In the genomic region with DNA sequence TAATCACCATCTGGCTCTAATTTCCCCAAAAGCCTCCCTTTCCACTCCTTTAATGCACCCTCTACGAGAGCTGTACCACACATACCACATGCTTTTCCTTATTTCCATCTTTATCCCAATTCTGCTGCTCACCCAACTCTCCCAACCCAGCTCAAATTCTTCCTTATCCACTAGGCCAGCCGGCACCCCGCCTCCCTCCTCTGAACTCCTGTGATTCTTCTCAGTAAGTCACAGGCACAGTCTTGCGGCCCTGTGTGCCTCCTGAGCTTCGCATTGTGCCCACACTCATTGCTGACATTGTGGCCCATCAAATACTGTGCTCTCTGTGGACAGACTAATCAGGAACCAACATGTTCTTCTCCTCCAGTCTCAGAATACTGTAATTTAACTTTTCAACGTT, we compare ENCODE assay signal across 25 cellular contexts. TPM values are rescaled to one million over a fixed set of nuclear protein-coding genes. Genes with fewer than 3 reads are reported as not detected.
A peak's percentile ranks its signal among the peaks of the same experiment; 100 is the strongest.
DNase-seq lines count a peak whose midpoint lies in the region; ATAC-seq and TF ChIP-seq lines count a peak whose summit lies in the region.
"Had no signal": no experiment of that assay in that cellular context is flagged by ENCODE, and none has a peak within 500 bp of the region (broad histone marks: within the 10 kb centered on the region; RNA-seq: fewer than 3 reads in every experiment).

No MANE protein-coding gene starts in this region.

- no peaks in the 10 kb centered on the region for H3K27me3 Mint-ChIP-seq in activated T-cell treated with anti-CD3 and anti-CD28 coated beads, Interleukin-2, amount 50 U/mL, for 24 hours
- H3K27me3 Mint-ChIP-seq in activated B cell treated with CpG ODN at 0.5 μM for 24 hours (no peaks in the 10 kb centered on the region), glutamatergic neuron (ENCODE audit: unreplicated experiment) (peaks cover 15% of the 10 kb centered on the region)
- H3K27me3 Mint-ChIP-seq: progenitor cell of endocrine pancreas had no signal

- TF ChIP-seq CTCF in activated B cell treated with CpG ODN at 0.5 μM for 24 hours (IDR thresholded peaks at IDR 0.05) (no peak), glutamatergic neuron (IDR thresholded peaks at IDR 0.05; ENCODE audit: partially characterized antibody, unreplicated experiment) (no peak)

- CTCF ChIA-PET in activated B cell treated with CpG ODN at 0.5 μM for 24 hours (lab: Charles Lee) = no interaction called here

- H3K4me3 Mint-ChIP-seq in activated T-cell treated with anti-CD3 and anti-CD28 coated beads, Interleukin-2, amount 50 U/mL, for 24 hours = no peak overlapping the region
- H3K4me3 Mint-ChIP-seq in activated B cell treated with CpG ODN at 0.5 μM for 24 hours = no peak overlapping the region
- peak overlapping the region; percentile 8 for H3K4me3 Mint-ChIP-seq in glutamatergic neuron (ENCODE audit: unreplicated experiment)
- no peak overlapping the region for H3K4me3 Mint-ChIP-seq in stimulated activated effector memory CD8-positive, alpha-beta T cell treated with anti-CD3 and anti-CD28 coated beads, Interleukin-12 subunit alpha, Interleukin-12 subunit beta, amount 100 ng/mL, for 72 hours
- H3K4me3 Mint-ChIP-seq: activated naive CD4-positive, alpha-beta T cell treated with anti-CD3 and anti-CD28 coated beads for 36 hours had no signal

- in situ Hi-C loops in ACHN (cut with HindIII; ENCODE audit: low pct_ligation_motif_present, low pct_unique_long_range_greater_than_20kb, low sequenced_read_pairs) = no loop called here

- DNase-seq in activated T-cell treated with anti-CD3 and anti-CD28 coated beads, Interleukin-2, amount 50 U/mL, for 24 hours = no peak
- DNase-seq in activated T-cell treated with anti-CD3 and anti-CD28 coated beads, Interleukin-2, amount 50 U/mL, for 1 hour = no peak
- DNase-seq in activated B cell treated with CpG ODN at 0.5 μM for 24 hours = no peak
- no peak for DNase-seq in glutamatergic neuron
- no peak for DNase-seq in stimulated activated effector memory CD8-positive, alpha-beta T cell treated with anti-CD3 and anti-CD28 coated beads, Interleukin-12 subunit alpha, Interleukin-12 subunit beta, amount 100 ng/mL, for 72 hours (ENCODE audit: low spot score in 2 of 2)
- no peak for DNase-seq in MG63
- DNase-seq in ACHN = no peak
- DNase-seq: activated CD4-positive, alpha-beta T cell treated with anti-CD3 and anti-CD28 coated beads for 48 hours; activated naive CD4-positive, alpha-beta T cell treated with anti-CD3 and anti-CD28 coated beads for 36 hours; C1 segment of cervical spinal cord; Caco-2; DMS53; effector CD4-positive, alpha-beta T cell; mesenchymal stem cell; NCI-H1092; NCI-H1694 treated with DMSO at 0.1 percent for 48 hours; NCI-H446 treated with DMSO at 0.1 percent for 48 hours; NCI-H82; right lobe of liver; SIG-M5; stimulated activated CD8-positive, alpha-beta memory T cell treated with anti-CD3 and anti-CD28 coated beads, Interleukin-4, amount 100 ng/mL, for 48 hours had no signal

- peaks cover 87% of the 10 kb centered on the region for H3K36me3 Mint-ChIP-seq in activated T-cell treated with anti-CD3 and anti-CD28 coated beads, Interleukin-2, amount 50 U/mL, for 24 hours (ENCODE audit: low read depth)
- H3K36me3 Mint-ChIP-seq in activated B cell treated with CpG ODN at 0.5 μM for 24 hours (ENCODE audit: low read depth) = peaks cover 81% of the 10 kb centered on the region
- peaks cover 27% of the 10 kb centered on the region for H3K36me3 Mint-ChIP-seq in glutamatergic neuron (ENCODE audit: unreplicated experiment)
- H3K36me3 Mint-ChIP-seq in stimulated activated effector memory CD8-positive, alpha-beta T cell treated with anti-CD3 and anti-CD28 coated beads, Interleukin-12 subunit alpha, Interleukin-12 subunit beta, amount 100 ng/mL, for 72 hours = peaks cover 95% of the 10 kb centered on the region

- H3K9me3 ChIP-seq in MG63 = peaks cover 2% of the 10 kb centered on the region; the same call in 1 of the 2 replicates
- H3K9me3 ChIP-seq: Caco-2, right lobe of liver, tibial nerve had no signal

- no peak for ATAC-seq in activated B cell treated with CpG ODN at 0.5 μM for 24 hours (ENCODE audit: low read depth)
- ATAC-seq in stimulated activated effector memory CD8-positive, alpha-beta T cell treated with anti-CD3 and anti-CD28 coated beads, Interleukin-12 subunit alpha, Interleukin-12 subunit beta, amount 100 ng/mL, for 72 hours = no peak
- no peak for ATAC-seq in GM19351 (IDR thresholded peaks at IDR 0.05; ENCODE audit: unreplicated experiment)
- ATAC-seq: HCT116, right lobe of liver had no signal

- peak overlapping the region; percentile 5 for H3K27ac Mint-ChIP-seq in activated T-cell treated with anti-CD3 and anti-CD28 coated beads, Interleukin-2, amount 50 U/mL, for 24 hours
- H3K27ac Mint-ChIP-seq in activated B cell treated with CpG ODN at 0.5 μM for 24 hours = peak overlapping the region; percentile 64
- peak overlapping the region; percentile 24 for H3K27ac Mint-ChIP-seq in glutamatergic neuron (ENCODE audit: unreplicated experiment)
- peak overlapping the region; percentile 43 for H3K27ac Mint-ChIP-seq in stimulated activated effector memory CD8-positive, alpha-beta T cell treated with anti-CD3 and anti-CD28 coated beads, Interleukin-12 subunit alpha, Interleukin-12 subunit beta, amount 100 ng/mL, for 72 hours
- H3K27ac Mint-ChIP-seq: activated naive CD4-positive, alpha-beta T cell treated with anti-CD3 and anti-CD28 coated beads for 36 hours had no signal

- H3K36me3 ChIP-seq in MG63 = peaks cover 67% of the 10 kb centered on the region

- H3K27me3 ChIP-seq in MG63 = no peaks in the 10 kb centered on the region
- H3K27me3 ChIP-seq: right lobe of liver, tibial nerve had no signal

- H3K4me3 ChIP-seq in MG63 = no peak overlapping the region
- H3K4me3 ChIP-seq: right lobe of liver, tibial nerve had no signal

- peaks cover 5% of the 10 kb centered on the region for H3K4me1 Mint-ChIP-seq in activated T-cell treated with anti-CD3 and anti-CD28 coated beads, Interleukin-2, amount 50 U/mL, for 24 hours (ENCODE audit: low read depth)
- peaks cover 2% of the 10 kb centered on the region for H3K4me1 Mint-ChIP-seq in activated B cell treated with CpG ODN at 0.5 μM for 24 hours
- peaks cover 41% of the 10 kb centered on the region for H3K4me1 Mint-ChIP-seq in glutamatergic neuron (ENCODE audit: low read depth, unreplicated experiment)
- H3K4me1 Mint-ChIP-seq in stimulated activated effector memory CD8-positive, alpha-beta T cell treated with anti-CD3 and anti-CD28 coated beads, Interleukin-12 subunit alpha, Interleukin-12 subunit beta, amount 100 ng/mL, for 72 hours = peaks cover 8% of the 10 kb centered on the region

- POLR2A ChIA-PET in activated B cell treated with CpG ODN at 0.5 μM for 24 hours (lab: Charles Lee) = interaction anchor here (0.6 kb wide), 1 partner anchor 920 kb away, joined by 5 read pairs; no protein-coding TSS in a partner anchor

- intact Hi-C loops in activated B cell treated with CpG ODN at 0.5 μM for 24 hours (cut with micrococcal nuclease) = no loop called here

- no peaks in the 10 kb centered on the region for H3K9me3 Mint-ChIP-seq in activated T-cell treated with anti-CD3 and anti-CD28 coated beads, Interleukin-2, amount 50 U/mL, for 24 hours
- H3K9me3 Mint-ChIP-seq in activated B cell treated with CpG ODN at 0.5 μM for 24 hours = no peaks in the 10 kb centered on the region
- H3K9me3 Mint-ChIP-seq in glutamatergic neuron (ENCODE audit: unreplicated experiment) = peaks cover 20% of the 10 kb centered on the region
- no peaks in the 10 kb centered on the region for H3K9me3 Mint-ChIP-seq in stimulated activated effector memory CD8-positive, alpha-beta T cell treated with anti-CD3 and anti-CD28 coated beads, Interleukin-12 subunit alpha, Interleukin-12 subunit beta, amount 100 ng/mL, for 72 hours
- H3K9me3 Mint-ChIP-seq: activated naive CD4-positive, alpha-beta T cell treated with anti-CD3 and anti-CD28 coated beads for 36 hours had no signal

RNA-seq across cellular contexts. Expression of gene APPL2, which starts 45.4 kb away (rescaled TPM):
- total RNA-seq in activated B cell treated with CpG ODN at 0.5 μM for 24 hours (22.0 and 30.7 TPM in 2 replicates), glutamatergic neuron (ENCODE audit: unreplicated experiment) (35.6 TPM)
- total RNA-seq in MG63 (2014; rRNA removed; shearing (Covaris generic); ENCODE audit: low replicate concordance) = 20.4 and 30.1 TPM in 2 replicates

Comparison
In these comparisons a context has a peak if more than half of its experiments do, and no peak if none do; other contexts are left out.
1. H3K27ac Mint-ChIP-seq: peak in every context shown above with its lines; median percentile 64 in activated B cell treated with CpG ODN at 0.5 μM for 24 hours; 43 in stimulated activated effector memory CD8-positive, alpha-beta T cell treated with anti-CD3 and anti-CD28 coated beads, Interleukin-12 subunit alpha, Interleukin-12 subunit beta, amount 100 ng/mL, for 72 hours; 24 in glutamatergic neuron; 5 in activated T-cell treated with anti-CD3 and anti-CD28 coated beads, Interleukin-2, amount 50 U/mL, for 24 hours.